ENCODE assay signal across 28 cellular contexts in genomic region chr3:54213910-54214309, GRCh38.
A peak's percentile ranks its signal among the peaks of the same experiment; 100 is the strongest.
DNase-seq lines count a peak whose midpoint lies in the region; ATAC-seq, FAIRE-seq and TF ChIP-seq lines count a peak whose summit lies in the region.
"Had no signal": no experiment of that assay in that cellular context is flagged by ENCODE, and none has a peak within 500 bp of the region (broad histone marks: within the 10 kb centered on the region; RNA-seq: fewer than 3 reads in every experiment).

No MANE protein-coding gene starts in this region.

- no peaks in the 10 kb centered on the region for H3K36me3 ChIP-seq in left ventricle myocardium inferior
- H3K36me3 ChIP-seq: BLaER1 treated with 17β-estradiol and CSF1 and Interleukin-3, amounts not matched to agents 10 nM and 100 nM; heart left ventricle; lower lobe of right lung; upper lobe of left lung had no signal

- no peaks in the 10 kb centered on the region for H3K9me3 ChIP-seq in left ventricle myocardium inferior (replicated peaks)
- H3K9me3 ChIP-seq: lower lobe of right lung, upper lobe of left lung had no signal

- H3K27me3 Mint-ChIP-seq in natural killer cell treated with Interleukin-12 subunit alpha and Interleukin-12 subunit beta and Interleukin-15 and Interleukin-18, amount 100 ng/mL, for 72 hours: peaks cover 0 to 4% of the 10 kb centered on the region in 2 donors
- H3K27me3 Mint-ChIP-seq: activated CD4-positive, alpha-beta T cell treated with anti-CD3 and anti-CD28 coated beads for 36 hours had no signal

- intact Hi-C loops in Right ventricle myocardium superior (cut with DNase I): no loop called here
- intact Hi-C loops in left ventricle myocardium inferior (cut with micrococcal nuclease): no loop called here

- H3K4me3 Mint-ChIP-seq in natural killer cell treated with Interleukin-12 subunit alpha and Interleukin-12 subunit beta and Interleukin-15 and Interleukin-18, amount 100 ng/mL, for 72 hours: no peak overlapping the region
- H3K4me3 Mint-ChIP-seq: activated CD4-positive, alpha-beta T cell treated with anti-CD3 and anti-CD28 coated beads for 36 hours; activated naive CD4-positive, alpha-beta T cell treated with anti-CD3 and anti-CD28 coated beads for 36 hours; H9 had no signal

- no peaks in the 10 kb centered on the region for H3K9me3 Mint-ChIP-seq in natural killer cell treated with Interleukin-12 subunit alpha and Interleukin-12 subunit beta and Interleukin-15 and Interleukin-18, amount 100 ng/mL, for 72 hours

- no peak overlapping the region for H3K4me3 ChIP-seq in left ventricle myocardium inferior
- H3K4me3 ChIP-seq in epithelial cell of esophagus (ENCODE audit: low read length): no peak overlapping the region
- H3K4me3 ChIP-seq: BLaER1 treated with 17β-estradiol and CSF1 and Interleukin-3, amounts not matched to agents 10 nM and 100 nM; heart left ventricle; lower lobe of right lung; upper lobe of left lung had no signal

- H3K27ac Mint-ChIP-seq in natural killer cell treated with Interleukin-12 subunit alpha and Interleukin-12 subunit beta and Interleukin-15 and Interleukin-18, amount 100 ng/mL, for 72 hours: no peak overlapping the region
- H3K27ac Mint-ChIP-seq: activated CD4-positive, alpha-beta T cell treated with anti-CD3 and anti-CD28 coated beads for 36 hours; activated naive CD4-positive, alpha-beta T cell treated with anti-CD3 and anti-CD28 coated beads for 36 hours had no signal

- no peaks in the 10 kb centered on the region for H3K36me3 Mint-ChIP-seq in natural killer cell treated with Interleukin-12 subunit alpha and Interleukin-12 subunit beta and Interleukin-15 and Interleukin-18, amount 100 ng/mL, for 72 hours

- H3K4me1 ChIP-seq in left ventricle myocardium inferior: peaks cover 42% of the 10 kb centered on the region
- H3K4me1 ChIP-seq: BLaER1 treated with 17β-estradiol and CSF1 and Interleukin-3, amounts not matched to agents 10 nM and 100 nM; lower lobe of right lung; upper lobe of left lung had no signal

- no peak for FAIRE-seq in urothelium cell line (lab: Jason Lieb, UNC)
- FAIRE-seq in GM19239 (lab: Jason Lieb, UNC): no peak
- FAIRE-seq: A204.1, G401.6 had no signal

- ATAC-seq in Right ventricle myocardium superior (ENCODE audit: poor library complexity): peak; percentile 42
- ATAC-seq in natural killer cell treated with Interleukin-12 subunit alpha and Interleukin-12 subunit beta and Interleukin-15 and Interleukin-18, amount 100 ng/mL, for 72 hours: no peak
- ATAC-seq: activated CD4-positive, alpha-beta T cell treated with anti-CD3 and anti-CD28 coated beads for 36 hours; lower lobe of right lung had no signal

- TF ChIP-seq CTCF in left ventricle myocardium inferior (IDR thresholded peaks at IDR 0.05; ENCODE audit: borderline replicate concordance) (no peak), epithelial cell of esophagus (IDR thresholded peaks at IDR 0.05; ENCODE audit: insufficient read depth, low read depth, low read length, missing control alignments) (no peak)

- no peaks in the 10 kb centered on the region for H3K4me1 Mint-ChIP-seq in natural killer cell treated with Interleukin-12 subunit alpha and Interleukin-12 subunit beta and Interleukin-15 and Interleukin-18, amount 100 ng/mL, for 72 hours (ENCODE audit: low read depth in 2 of 2)
- H3K4me1 Mint-ChIP-seq: activated CD4-positive, alpha-beta T cell treated with anti-CD3 and anti-CD28 coated beads for 36 hours had no signal

- no peaks in the 10 kb centered on the region for H3K27me3 ChIP-seq in left ventricle myocardium inferior (ENCODE audit: low read depth)
- H3K27me3 ChIP-seq: BLaER1 treated with 17β-estradiol and CSF1 and Interleukin-3, amounts not matched to agents 10 nM and 100 nM; heart left ventricle; upper lobe of left lung had no signal

- DNase-seq in Right ventricle myocardium superior (no peak), left ventricle myocardium inferior (no peak), NCI-H460 (ENCODE audit: extremely low read depth, low read depth) (peak; percentile 30), epithelial cell of esophagus (ENCODE audit: low read depth) (peak; percentile 7), urothelium cell line (ENCODE audit: low spot score) (peak; percentile 69), GM19239 (ENCODE audit: insufficient read length, low spot score) (no peak), DMS79 (lab: John Stamatoyannopoulos, UW) (no peak)
- no peak for DNase-seq in natural killer cell treated with Interleukin-12 subunit alpha and Interleukin-12 subunit beta and Interleukin-15 and Interleukin-18, amount 100 ng/mL, for 72 hours (ENCODE audit: low spot score)
- DNase-seq: activated CD4-positive, alpha-beta T cell treated with anti-CD3 and anti-CD28 coated beads for 36 hours; activated naive CD4-positive, alpha-beta T cell treated with anti-CD3 and anti-CD28 coated beads for 36 hours; activated T-cell treated with anti-CD3 and anti-CD28 coated beads, Interleukin-2, amount 50 U/mL, for 48 hours; anterior cingulate cortex; Calu3; effector memory CD4-positive, alpha-beta T cell; H9; heart left ventricle; Karpas-422; lower lobe of right lung; NCI-H1105; NCI-H2081; NCI-H510A; occipital lobe; RPMI8226; stimulated activated CD4-positive, alpha-beta T cell treated with anti-CD3 and anti-CD28 coated beads, Interleukin-12 subunit alpha, Interleukin-12 subunit beta, amount 100 ng/mL, for 4 hours; upper lobe of left lung had no signal

- no peak overlapping the region for H3K27ac ChIP-seq in left ventricle myocardium inferior (replicated peaks)
- H3K27ac ChIP-seq: BLaER1 treated with 17β-estradiol and CSF1 and Interleukin-3, amounts not matched to agents 10 nM and 100 nM; lower lobe of right lung; upper lobe of left lung had no signal

Comparison
In these comparisons a context has a peak if more than half of its experiments do, and no peak if none do; other contexts are left out.
1. DNase-seq: peak in NCI-H460 (single experiment), epithelial cell of esophagus (single experiment) and urothelium cell line (single experiment); none in Right ventricle myocardium superior (single experiment), left ventricle myocardium inferior (single experiment), natural killer cell treated with Interleukin-12 subunit alpha and Interleukin-12 subunit beta and Interleukin-15 and Interleukin-18, amount 100 ng/mL, for 72 hours (single experiment), GM19239 (single experiment) and DMS79 (single experiment).